Comparison of ENCODE assay signal across 27 cellular contexts in genomic region chr4:138790993-138791392, GRCh38.
"Had no signal": no experiment of that assay in that cellular context is flagged by ENCODE, and none has a peak within 500 bp of the region (broad histone marks: within the 10 kb centered on the region; RNA-seq: fewer than 3 reads in every experiment).

No MANE protein-coding gene starts in this region.

- H3K4me1 ChIP-seq: breast epithelium, esophagus squamous epithelium, right lobe of liver, thyroid gland, upper lobe of left lung, vagina had no signal

- H3K4me1 Mint-ChIP-seq: activated CD4-positive, alpha-beta memory T cell treated with anti-CD3 and anti-CD28 coated beads, Interleukin-2, amount 10 ng/mL, durations not matched to agents 7 days and 5 days; activated CD4-positive, alpha-beta T cell treated with anti-CD3 and anti-CD28 coated beads, Interleukin-2, amount 10 ng/mL, durations not matched to agents 7 days and 5 days had no signal

- H3K27ac Mint-ChIP-seq: activated CD4-positive, alpha-beta memory T cell treated with anti-CD3 and anti-CD28 coated beads, Interleukin-2, amount 10 ng/mL, durations not matched to agents 7 days and 5 days; activated CD4-positive, alpha-beta T cell treated with anti-CD3 and anti-CD28 coated beads, Interleukin-2, amount 10 ng/mL, durations not matched to agents 7 days and 5 days; activated naive CD4-positive, alpha-beta T cell treated with anti-CD3 and anti-CD28 coated beads, Interleukin-2, amount 50 U/mL, for 72 hours; activated T-helper 2 cell treated with anti-CD3 and anti-CD28 coated beads, Interferon-gamma antibody, Interleukin-2, Interleukin-4, amounts not matched to agents 10 μg/mL and 5 μg/mL and 100 μg/mL, durations not matched to agents 14 hours and 24 hours and 36 hours; dendritic cell treated with granulocyte-macrophage colony-stimulating factor and Interleukin-4, amounts not matched to agents 40 ng/mL and 50 ng/mL, for 4 days; stimulated activated naive CD8-positive, alpha-beta T cell treated with anti-CD3 and anti-CD28 coated beads, Interleukin-15, Interleukin-2, amounts not matched to agents 100 ng/mL and 50 ng/mL, for 24 hours; WTC11 had no signal

- DNase-seq: activated CD4-positive, alpha-beta memory T cell treated with anti-CD3 and anti-CD28 coated beads, Interleukin-2, amount 10 ng/mL, durations not matched to agents 7 days and 5 days; activated CD4-positive, alpha-beta T cell treated with anti-CD3 and anti-CD28 coated beads for 1 hour; activated CD4-positive, alpha-beta T cell treated with anti-CD3 and anti-CD28 coated beads, Interleukin-2, amount 10 ng/mL, durations not matched to agents 7 days and 5 days; activated naive CD4-positive, alpha-beta T cell; activated T-cell treated with anti-CD3 and anti-CD28 coated beads, Interleukin-2, amount 50 U/mL, for 48 hours; central memory CD4-positive, alpha-beta T cell; esophagus squamous epithelium; foreskin melanocyte; islet precursor cell; left cardiac atrium; left ventricle myocardium superior; mucosa of descending colon; nephron progenitor cell; right lobe of liver; stimulated activated CD4-positive, alpha-beta T cell treated with anti-CD3 and anti-CD28 coated beads, Interleukin-2, amount 100 ng/mL, for 48 hours; substantia nigra; thyroid gland; upper lobe of left lung had no signal

- H3K27me3 Mint-ChIP-seq: activated CD4-positive, alpha-beta T cell treated with anti-CD3 and anti-CD28 coated beads, Interleukin-2, amount 10 ng/mL, durations not matched to agents 7 days and 5 days; dendritic cell treated with granulocyte-macrophage colony-stimulating factor and Interleukin-4, amounts not matched to agents 40 ng/mL and 50 ng/mL, for 4 days; stimulated activated naive CD8-positive, alpha-beta T cell treated with anti-CD3 and anti-CD28 coated beads, Interleukin-15, Interleukin-2, amounts not matched to agents 100 ng/mL and 50 ng/mL, for 24 hours had no signal

- H3K27me3 ChIP-seq: breast epithelium, esophagus squamous epithelium, neutrophil, right lobe of liver, thyroid gland, upper lobe of left lung, vagina had no signal

- H3K27ac ChIP-seq: breast epithelium, epithelial cell of prostate, esophagus squamous epithelium, neutrophil, right lobe of liver, thyroid gland, upper lobe of left lung, vagina had no signal

- H3K9me3 ChIP-seq: breast epithelium, esophagus squamous epithelium, mucosa of descending colon, neutrophil, right lobe of liver, thyroid gland, upper lobe of left lung, vagina had no signal

- H3K9me3 Mint-ChIP-seq: activated CD4-positive, alpha-beta memory T cell treated with anti-CD3 and anti-CD28 coated beads, Interleukin-2, amount 10 ng/mL, durations not matched to agents 7 days and 5 days; activated CD4-positive, alpha-beta T cell treated with anti-CD3 and anti-CD28 coated beads, Interleukin-2, amount 10 ng/mL, durations not matched to agents 7 days and 5 days; activated naive CD4-positive, alpha-beta T cell treated with anti-CD3 and anti-CD28 coated beads, Interleukin-2, amount 50 U/mL, for 72 hours; activated T-helper 2 cell treated with anti-CD3 and anti-CD28 coated beads, Interferon-gamma antibody, Interleukin-2, Interleukin-4, amounts not matched to agents 10 μg/mL and 5 μg/mL and 100 μg/mL, durations not matched to agents 14 hours and 24 hours and 36 hours; dendritic cell treated with granulocyte-macrophage colony-stimulating factor and Interleukin-4, amounts not matched to agents 40 ng/mL and 50 ng/mL, for 4 days; stimulated activated naive CD8-positive, alpha-beta T cell treated with anti-CD3 and anti-CD28 coated beads, Interleukin-15, Interleukin-2, amounts not matched to agents 100 ng/mL and 50 ng/mL, for 24 hours had no signal

- H3K4me3 Mint-ChIP-seq: activated CD4-positive, alpha-beta memory T cell treated with anti-CD3 and anti-CD28 coated beads, Interleukin-2, amount 10 ng/mL, durations not matched to agents 7 days and 5 days; activated CD4-positive, alpha-beta T cell treated with anti-CD3 and anti-CD28 coated beads, Interleukin-2, amount 10 ng/mL, durations not matched to agents 7 days and 5 days; dendritic cell treated with granulocyte-macrophage colony-stimulating factor and Interleukin-4, amounts not matched to agents 40 ng/mL and 50 ng/mL, for 4 days; stimulated activated naive CD8-positive, alpha-beta T cell treated with anti-CD3 and anti-CD28 coated beads, Interleukin-15, Interleukin-2, amounts not matched to agents 100 ng/mL and 50 ng/mL, for 24 hours; WTC11 had no signal

- H3K4me3 ChIP-seq: breast epithelium, esophagus squamous epithelium, mucosa of descending colon, right lobe of liver, thyroid gland, upper lobe of left lung, vagina had no signal

- H3K36me3 ChIP-seq: breast epithelium, esophagus squamous epithelium, neutrophil, right lobe of liver, thyroid gland, upper lobe of left lung, vagina had no signal

- ATAC-seq: activated naive CD4-positive, alpha-beta T cell treated with anti-CD3 and anti-CD28 coated beads, Interleukin-2, amount 50 U/mL, for 72 hours; left cardiac atrium; left ventricle myocardium superior; mucosa of descending colon; right lobe of liver; WTC11 had no signal
